Comparison of ENCODE assay signal across 9 cellular contexts in the genomic region with DNA sequence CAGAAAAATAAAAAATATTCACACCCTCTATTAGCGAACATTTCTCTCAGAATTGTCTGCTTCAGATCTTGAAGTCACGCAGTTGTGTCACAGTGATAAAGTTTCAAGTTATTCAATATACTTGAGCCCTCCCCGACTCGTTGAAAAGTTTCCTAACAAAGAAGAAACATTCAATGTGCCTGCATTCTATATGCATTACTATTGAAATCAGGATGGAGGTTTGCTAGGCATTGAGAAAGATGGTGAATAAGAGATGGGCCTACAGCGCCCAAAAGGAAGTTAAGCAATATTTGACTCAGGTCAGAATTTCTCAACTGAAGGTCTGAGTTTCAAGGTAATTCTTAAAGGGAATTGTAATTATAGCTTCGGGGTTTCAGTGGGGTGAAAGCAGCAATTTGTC. TPM values are rescaled to one million over a fixed set of nuclear protein-coding genes. Genes with fewer than 3 reads are reported as not detected.
DNase-seq lines count a peak whose midpoint lies in the region; ATAC-seq and TF ChIP-seq lines count a peak whose summit lies in the region.
"Had no signal": no experiment of that assay in that cellular context is flagged by ENCODE, and none has a peak within 500 bp of the region (broad histone marks: within the 10 kb centered on the region; RNA-seq: fewer than 3 reads in every experiment).

No MANE protein-coding gene starts in this region.

- no peaks in the 10 kb centered on the region for H3K9me3 Mint-ChIP-seq in activated CD8-positive, alpha-beta T cell treated with anti-CD3 and anti-CD28 coated beads for 36 hours
- H3K9me3 Mint-ChIP-seq in activated CD8-positive, alpha-beta T cell treated with anti-CD3 and anti-CD28 coated beads, Interleukin-2, amount 10 ng/mL, durations not matched to agents 7 days and 5 days (ENCODE audit: insufficient read depth) = no peaks in the 10 kb centered on the region
- H3K9me3 Mint-ChIP-seq in immature natural killer cell = no peaks in the 10 kb centered on the region

- no peak for TF ChIP-seq POLR2A in tibial nerve (IDR thresholded peaks at IDR 0.05)

- intact Hi-C loops in activated CD8-positive, alpha-beta T cell treated with anti-CD3 and anti-CD28 coated beads for 36 hours (cut with micrococcal nuclease) = loop anchor here (5.0 to 10.0 kb wide), 2 partner anchors 33 to 76 kb away; a partner anchor contains a TSS
- intact Hi-C loops in sciatic nerve (cut with DNase I) = no loop called here

- H3K27me3 ChIP-seq in tibial nerve = no peaks in the 10 kb centered on the region

- no peaks in the 10 kb centered on the region for H3K27me3 Mint-ChIP-seq in activated CD8-positive, alpha-beta T cell treated with anti-CD3 and anti-CD28 coated beads for 36 hours
- H3K27me3 Mint-ChIP-seq in activated CD8-positive, alpha-beta T cell treated with anti-CD3 and anti-CD28 coated beads, Interleukin-2, amount 10 ng/mL, durations not matched to agents 7 days and 5 days (ENCODE audit: low read depth) = no peaks in the 10 kb centered on the region
- peaks cover 0 to 2% (median 2%) of the 10 kb centered on the region in 3 donors for H3K27me3 Mint-ChIP-seq in immature natural killer cell (ENCODE audit: low read depth in 3 of 3)

- CTCF ChIA-PET in activated CD8-positive, alpha-beta T cell treated with anti-CD3 and anti-CD28 coated beads for 36 hours (lab: Charles Lee) = interaction anchor here (0.7 to 1.6 kb wide), 9 partner anchors 8 to 375 kb away, joined by 3 to 8 read pairs (median 3); a partner anchor contains a TSS
- CTCF ChIA-PET in activated CD8-positive, alpha-beta T cell treated with anti-CD3 and anti-CD28 coated beads, Interleukin-2, amount 10 ng/mL, durations not matched to agents 7 days and 5 days (lab: Charles Lee) = interaction anchor here (0.7 to 1.5 kb wide), 4 partner anchors 10 to 373 kb away, joined by 3 to 5 read pairs (median 4); no protein-coding TSS in a partner anchor

- peak overlapping the region; percentile 13; the same call in 1 of the 2 replicates for H3K27ac ChIP-seq in VCaP
- H3K27ac ChIP-seq in tibial nerve = peak overlapping the region; percentile 14 to 58 (median 32)

- H3K27ac Mint-ChIP-seq in activated CD8-positive, alpha-beta T cell treated with anti-CD3 and anti-CD28 coated beads for 36 hours = peak overlapping the region; percentile 57
- H3K27ac Mint-ChIP-seq in activated CD8-positive, alpha-beta T cell treated with anti-CD3 and anti-CD28 coated beads, Interleukin-2, amount 10 ng/mL, durations not matched to agents 7 days and 5 days = no peak overlapping the region
- H3K27ac Mint-ChIP-seq in immature natural killer cell = peak overlapping the region; percentile 16 to 85 (median 76)

- H3K4me3 Mint-ChIP-seq in activated CD8-positive, alpha-beta T cell treated with anti-CD3 and anti-CD28 coated beads for 36 hours = no peak overlapping the region
- H3K4me3 Mint-ChIP-seq in activated CD8-positive, alpha-beta T cell treated with anti-CD3 and anti-CD28 coated beads, Interleukin-2, amount 10 ng/mL, durations not matched to agents 7 days and 5 days = no peak overlapping the region
- peak overlapping the region in 2 of 5 donors; percentile 65 to 69 for H3K4me3 Mint-ChIP-seq in immature natural killer cell

- TF ChIP-seq CTCF in activated CD8-positive, alpha-beta T cell treated with anti-CD3 and anti-CD28 coated beads for 36 hours (IDR thresholded peaks at IDR 0.05) = no peak
- TF ChIP-seq CTCF in VCaP (conservative IDR thresholded peaks at IDR 0.05) = no peak
- no peak for TF ChIP-seq CTCF in tibial nerve (IDR thresholded peaks at IDR 0.05)

- POLR2A ChIA-PET in activated CD8-positive, alpha-beta T cell treated with anti-CD3 and anti-CD28 coated beads for 36 hours (lab: Charles Lee) = no interaction called here
- POLR2A ChIA-PET in activated CD8-positive, alpha-beta T cell treated with anti-CD3 and anti-CD28 coated beads, Interleukin-2, amount 10 ng/mL, durations not matched to agents 7 days and 5 days (lab: Charles Lee) = no interaction called here

- H3K4me1 ChIP-seq in tibial nerve = peaks cover 0 to 9% (median 2%) of the 10 kb centered on the region in 4 donors

- DNase-seq in activated CD8-positive, alpha-beta T cell treated with anti-CD3 and anti-CD28 coated beads for 36 hours = no peak
- DNase-seq in activated CD8-positive, alpha-beta T cell treated with anti-CD3 and anti-CD28 coated beads, Interleukin-2, amount 10 ng/mL, durations not matched to agents 7 days and 5 days = no peak
- DNase-seq in immature natural killer cell (no peak), tibial nerve (ENCODE audit: low spot score in 2 of 2) (no peak), sciatic nerve (ENCODE audit: low spot score) (no peak)
- DNase-seq: effector CD8-positive, alpha-beta T cell had no signal

- no peaks in the 10 kb centered on the region for H3K36me3 ChIP-seq in tibial nerve

- peaks cover 29% of the 10 kb centered on the region for H3K4me1 Mint-ChIP-seq in activated CD8-positive, alpha-beta T cell treated with anti-CD3 and anti-CD28 coated beads for 36 hours (ENCODE audit: low read depth)
- H3K4me1 Mint-ChIP-seq in activated CD8-positive, alpha-beta T cell treated with anti-CD3 and anti-CD28 coated beads, Interleukin-2, amount 10 ng/mL, durations not matched to agents 7 days and 5 days (ENCODE audit: low read depth) = peaks cover 25% of the 10 kb centered on the region
- H3K4me1 Mint-ChIP-seq in immature natural killer cell = peaks cover 9 to 25% of the 10 kb centered on the region in 2 donors

- H3K9me3 ChIP-seq in tibial nerve = no peaks in the 10 kb centered on the region

- ATAC-seq in activated CD8-positive, alpha-beta T cell treated with anti-CD3 and anti-CD28 coated beads for 36 hours = no peak
- ATAC-seq in activated CD8-positive, alpha-beta T cell treated with anti-CD3 and anti-CD28 coated beads, Interleukin-2, amount 10 ng/mL, durations not matched to agents 7 days and 5 days = no peak
- ATAC-seq in sciatic nerve (no peak), GM18519 (IDR thresholded peaks at IDR 0.05; ENCODE audit: low FRiP score, unreplicated experiment) (no peak), GM19351 (IDR thresholded peaks at IDR 0.05; ENCODE audit: unreplicated experiment) (no peak)

- H3K4me3 ChIP-seq in tibial nerve = no peak overlapping the region

- no peak for TF ChIP-seq EP300 in tibial nerve (IDR thresholded peaks at IDR 0.05)

- 18 to 40% methylated on average over 6 of the region's 6 CpGs for WGBS in tibial nerve, 2 donors

- peaks cover 4% of the 10 kb centered on the region for H3K36me3 Mint-ChIP-seq in activated CD8-positive, alpha-beta T cell treated with anti-CD3 and anti-CD28 coated beads for 36 hours (ENCODE audit: low read depth)
- peaks cover 17% of the 10 kb centered on the region for H3K36me3 Mint-ChIP-seq in activated CD8-positive, alpha-beta T cell treated with anti-CD3 and anti-CD28 coated beads, Interleukin-2, amount 10 ng/mL, durations not matched to agents 7 days and 5 days (ENCODE audit: low read depth)
- peaks cover 7 to 52% (median 45%) of the 10 kb centered on the region in 3 donors for H3K36me3 Mint-ChIP-seq in immature natural killer cell

RNA-seq across cellular contexts. Expression of a gene that starts 6.1 kb away (rescaled TPM):
- 1 to 10 TPM; 1.3 to 1.4 TPM for total RNA-seq in activated CD8-positive, alpha-beta T cell treated with anti-CD3 and anti-CD28 coated beads for 36 hours
- total RNA-seq in activated CD8-positive, alpha-beta T cell treated with anti-CD3 and anti-CD28 coated beads, Interleukin-2, amount 10 ng/mL, durations not matched to agents 7 days and 5 days = 1 to 10 TPM; 3.8 to 4.1 TPM
- polyA plus RNA-seq in immature natural killer cell = 10 to 100 TPM in 1 of 3 donors, 1 to 10 TPM in 2; 5.8 to 10.8 (median 7.1) TPM
- 1 to 10 TPM; 2.9 to 6.1 (median 5.0) TPM for total RNA-seq in tibial nerve
- 10.9 TPM for total RNA-seq in sciatic nerve

RNA-seq across cellular contexts. Expression of a gene that starts 29.9 kb away (rescaled TPM):
- total RNA-seq in activated CD8-positive, alpha-beta T cell treated with anti-CD3 and anti-CD28 coated beads for 36 hours = 10 to 100 TPM; 30.8 to 31.7 TPM
- total RNA-seq in activated CD8-positive, alpha-beta T cell treated with anti-CD3 and anti-CD28 coated beads, Interleukin-2, amount 10 ng/mL, durations not matched to agents 7 days and 5 days = 10 to 100 TPM; 10.6 to 11.2 TPM
- polyA plus RNA-seq in immature natural killer cell = 10 to 100 TPM; 45.8 to 70.2 (median 48.0) TPM
- 10 to 100 TPM; 20.1 to 69.5 (median 24.9) TPM for total RNA-seq in tibial nerve
- 27.2 TPM for total RNA-seq in sciatic nerve
